In genomic region chr20:33662172-33662571, GRCh38 we compare ENCODE assay signal across 10 cellular contexts. TPM values are rescaled to one million over a fixed set of nuclear protein-coding genes. Genes with fewer than 3 reads are reported as not detected.
DNase-seq lines count a peak whose midpoint lies in the region; ATAC-seq and TF ChIP-seq lines count a peak whose summit lies in the region.
"Had no signal": no experiment of that assay in that cellular context is flagged by ENCODE, and none has a peak within 500 bp of the region (broad histone marks: within the 10 kb centered on the region; RNA-seq: fewer than 3 reads in every experiment).

Gene C20orf144 (plus strand): TSS chr20:33662327. CDS start chr20:33662346, 19 bp downstream.

- peak within 1 kb of the TSS; percentile 84 for H3K4me3 ChIP-seq in OCI-LY3 (ENCODE audit: low read length)
- H3K4me3 ChIP-seq in endodermal cell (ENCODE audit: low read length) = peak within 1 kb of the TSS; percentile 86
- H3K4me3 ChIP-seq in neural progenitor cell = peak within 1 kb of the TSS; percentile 66

- no peak for DNase-seq in endodermal cell
- no peak for DNase-seq in neural progenitor cell (ENCODE audit: low spot score)
- no peak for DNase-seq in kidney glomerular epithelial cell (lab: John Stamatoyannopoulos, UW)
- DNase-seq in C1 segment of cervical spinal cord (lab: John Stamatoyannopoulos, UW) = no peak
- DNase-seq in ecto neural progenitor cell (ENCODE audit: low spot score) = no peak
- DNase-seq: NCI-H774 had no signal

- no peak for ATAC-seq in HG02610 (IDR thresholded peaks at IDR 0.05; ENCODE audit: unreplicated experiment)
- ATAC-seq: left colon had no signal

- H3K27ac ChIP-seq in C4-2B (peak within 1 kb of the TSS; percentile 97), OCI-LY3 (ENCODE audit: low read length) (peak within 1 kb of the TSS; percentile 32), endodermal cell (ENCODE audit: low read depth, low read length) (no peak within 1 kb of the TSS), neural progenitor cell (no peak within 1 kb of the TSS)

- H3K36me3 ChIP-seq in OCI-LY3 (replicated peaks; ENCODE audit: low read depth, low read length) (no peaks in the 10 kb centered on the region), endodermal cell (ENCODE audit: control insufficient read depth, insufficient read depth, low read length) (peaks cover 6% of the 10 kb centered on the region), neural progenitor cell (no peaks in the 10 kb centered on the region)

- H2AFZ ChIP-seq in OCI-LY3 (ENCODE audit: low read depth, low read length) (peak within 1 kb of the TSS; percentile 66), neural progenitor cell (replicated peaks) (peak within 1 kb of the TSS; percentile 57)

- H3F3A ChIP-seq in neural progenitor cell (ENCODE audit: low read depth) = peaks cover 19% of the 10 kb centered on the region

- no peaks in the 10 kb centered on the region for H3K79me2 ChIP-seq in OCI-LY3 (ENCODE audit: low read length)
- no peaks in the 10 kb centered on the region for H3K79me2 ChIP-seq in neural progenitor cell (ENCODE audit: low read depth)

- H3K4me3 Mint-ChIP-seq in endodermal cell (peak within 1 kb of the TSS; percentile 75), neural progenitor cell (peak within 1 kb of the TSS; percentile 80)

- H3K9me3 Mint-ChIP-seq in endodermal cell (no peaks in the 10 kb centered on the region), neural progenitor cell (no peaks in the 10 kb centered on the region)

- TF ChIP-seq CTCF in C4-2B (conservative IDR thresholded peaks at IDR 0.05) = no peak
- no peak for TF ChIP-seq CTCF in OCI-LY3 (IDR thresholded peaks at IDR 0.05; ENCODE audit: low read depth, low read length)
- TF ChIP-seq CTCF in endodermal cell (conservative IDR thresholded peaks at IDR 0.05) = no peak
- no peak for TF ChIP-seq CTCF in neural progenitor cell (IDR thresholded peaks at IDR 0.05)

- 95 to 100% methylated on average over 4 to 10 of the region's 10 CpGs for WGBS in endodermal cell (ENCODE audit: insufficient coverage in 1 of 2, insufficient read length in 1 of 2), 2 experiments

- H3K27me3 Mint-ChIP-seq in endodermal cell (ENCODE audit: insufficient read depth) (peaks cover 2% of the 10 kb centered on the region), neural progenitor cell (ENCODE audit: insufficient read depth, low read depth) (peaks cover 6% of the 10 kb centered on the region)

- peaks cover 16% of the 10 kb centered on the region for H3K36me3 Mint-ChIP-seq in endodermal cell (ENCODE audit: low read depth)
- peaks cover 3% of the 10 kb centered on the region for H3K36me3 Mint-ChIP-seq in neural progenitor cell

- H3K9me3 ChIP-seq in OCI-LY3 (ENCODE audit: insufficient read depth, low read length) (no peaks in the 10 kb centered on the region), endodermal cell (ENCODE audit: control insufficient read depth, low read length) (no peaks in the 10 kb centered on the region), neural progenitor cell (ENCODE audit: low read depth) (no peaks in the 10 kb centered on the region)

- H3K4me2 ChIP-seq in OCI-LY3 (ENCODE audit: low read length) (peak within 1 kb of the TSS; percentile 93), neural progenitor cell (peak within 1 kb of the TSS; percentile 83)

- H3K4me1 Mint-ChIP-seq in endodermal cell = peaks cover 19% of the 10 kb centered on the region
- H3K4me1 Mint-ChIP-seq in neural progenitor cell = peaks cover 25% of the 10 kb centered on the region

- H3K4me1 ChIP-seq in OCI-LY3 (ENCODE audit: low read length) (peaks cover 26% of the 10 kb centered on the region), endodermal cell (ENCODE audit: control insufficient read depth, insufficient read depth, low read length) (peaks cover 3% of the 10 kb centered on the region), neural progenitor cell (peaks cover 5% of the 10 kb centered on the region)

- H4K20me1 ChIP-seq in OCI-LY3 (ENCODE audit: insufficient read depth, low read length) (no peaks in the 10 kb centered on the region), neural progenitor cell (ENCODE audit: low read depth) (no peaks in the 10 kb centered on the region)

- H3K27me3 ChIP-seq in OCI-LY3 (ENCODE audit: low read depth, low read length) (no peaks in the 10 kb centered on the region), endodermal cell (ENCODE audit: control insufficient read depth, insufficient read depth, low read length, poor library complexity, severe bottlenecking) (no peaks in the 10 kb centered on the region), neural progenitor cell (peaks cover 3% of the 10 kb centered on the region)

- peak within 1 kb of the TSS; percentile 80 for H3K9ac ChIP-seq in OCI-LY3 (ENCODE audit: low read length)
- peak within 1 kb of the TSS; percentile 53 for H3K9ac ChIP-seq in endodermal cell (ENCODE audit: extremely low read depth, low read length, poor library complexity, severe bottlenecking)
- peak within 1 kb of the TSS; percentile 46 for H3K9ac ChIP-seq in neural progenitor cell

- peak within 1 kb of the TSS; percentile 0 for H3K27ac Mint-ChIP-seq in endodermal cell
- no peak within 1 kb of the TSS for H3K27ac Mint-ChIP-seq in neural progenitor cell

RNA-seq across cellular contexts. Expression of gene C20orf144, which starts in this region (rescaled TPM):
- under 1 TPM in 1 of 2 donors, not detected in 1; 0.44 TPM for total RNA-seq in endodermal cell
- 0.18 TPM for polyA plus RNA-seq in endodermal cell (2013, experiment 1 of 2)
- polyA plus RNA-seq in endodermal cell (2013, experiment 2 of 2) = 0.17 TPM
- total RNA-seq in neural progenitor cell (ENCODE audit: low replicate concordance) = 0.53 TPM in 1 of 2 replicates, not detected in the other
- total RNA-seq: left colon had no signal

Comparison
In these comparisons a context has a peak if more than half of its experiments do, and no peak if none do; other contexts are left out.
1. H3K27ac ChIP-seq: peak in C4-2B (single experiment) and OCI-LY3 (single experiment); none in endodermal cell (single experiment) and neural progenitor cell (single experiment).
2. Peak in every context shown above with its lines, with median percentiles within 50 percentile points of each other: H3K4me3 ChIP-seq and H3K9ac ChIP-seq.